20 cellular contexts compared by ENCODE assay signal in genomic region chr19:36150586-36150985, GRCh38. TPM values are rescaled to one million over a fixed set of nuclear protein-coding genes. Genes with fewer than 3 reads are reported as not detected.
DNase-seq lines count a peak whose midpoint lies in the region; ATAC-seq and TF ChIP-seq lines count a peak whose summit lies in the region.
"Had no signal": no experiment of that assay in that cellular context is flagged by ENCODE, and none has a peak within 500 bp of the region (broad histone marks: within the 10 kb centered on the region; RNA-seq: fewer than 3 reads in every experiment).

No MANE protein-coding gene starts in this region.

- H3K36me3 Mint-ChIP-seq in MCF 10A (ENCODE audit: insufficient read depth, unreplicated experiment) (peaks cover 79% of the 10 kb centered on the region), Caco-2 (ENCODE audit: insufficient read depth, unreplicated experiment) (peaks cover 73% of the 10 kb centered on the region)
- H3K36me3 Mint-ChIP-seq in activated T-cell treated with anti-CD3 and anti-CD28 coated beads, Interleukin-2, amount 50 U/mL, for 24 hours (ENCODE audit: low read depth) = peaks cover 64% of the 10 kb centered on the region
- peaks cover 28% of the 10 kb centered on the region for H3K36me3 Mint-ChIP-seq in activated naive CD8-positive, alpha-beta T cell treated with anti-CD3 and anti-CD28 coated beads for 36 hours

- no peak overlapping the region for H3K4me3 Mint-ChIP-seq in MCF 10A (ENCODE audit: unreplicated experiment)
- no peak overlapping the region for H3K4me3 Mint-ChIP-seq in Caco-2 (ENCODE audit: unreplicated experiment)
- no peak overlapping the region for H3K4me3 Mint-ChIP-seq in activated T-cell treated with anti-CD3 and anti-CD28 coated beads, Interleukin-2, amount 50 U/mL, for 24 hours
- no peak overlapping the region for H3K4me3 Mint-ChIP-seq in activated naive CD8-positive, alpha-beta T cell treated with anti-CD3 and anti-CD28 coated beads for 36 hours
- H3K4me3 Mint-ChIP-seq: activated naive CD4-positive, alpha-beta T cell treated with anti-CD3 and anti-CD28 coated beads, Interleukin-2, amount 50 U/mL, for 24 hours; T-helper 1 cell treated with Interleukin-12 subunit alpha and Interleukin-12 subunit beta and Interleukin-4 antibody, amounts not matched to agents 30 μg/mL and 1 μg/mL, for 36 hours had no signal

- no TSS peak for BruUV-seq in MCF 10A (replicated peaks; lab: Mats Ljungman, UMichigan)
- BruUV-seq in Caco-2 (replicated peaks; lab: Mats Ljungman, UMichigan) = no TSS peak

- WGBS in heart right ventricle, 2 donors = 44 to 60% methylated on average over 5 of the region's 5 CpGs
- 32 to 48% (median 37%) methylated on average over 5 of the region's 5 CpGs for WGBS in psoas muscle, 3 donors
- WGBS in upper lobe of left lung, 2 donors = 88% methylated on average over 5 of the region's 5 CpGs; no CpG with 5 or more reads in 1 of the 2 donors

- H3K4me3 ChIP-seq in heart right ventricle (peak overlapping the region in 9 of 10 donors; percentile 58 to 94 (median 78)), psoas muscle (peak overlapping the region; percentile 89), upper lobe of left lung (peak overlapping the region in 1 of 4 donors; percentile 51), Caco-2 (ENCODE audit: low read depth, low read length) (no peak overlapping the region)
- H3K4me3 ChIP-seq: cardiac muscle cell, hepatocyte had no signal

- peaks cover 32% of the 10 kb centered on the region for H3K4me1 Mint-ChIP-seq in MCF 10A (ENCODE audit: insufficient read depth, unreplicated experiment)
- H3K4me1 Mint-ChIP-seq in Caco-2 (ENCODE audit: low read depth, unreplicated experiment) = peaks cover 3% of the 10 kb centered on the region
- H3K4me1 Mint-ChIP-seq in activated T-cell treated with anti-CD3 and anti-CD28 coated beads, Interleukin-2, amount 50 U/mL, for 24 hours (ENCODE audit: low read depth) = peaks cover 3% of the 10 kb centered on the region
- H3K4me1 Mint-ChIP-seq in activated naive CD8-positive, alpha-beta T cell treated with anti-CD3 and anti-CD28 coated beads for 36 hours = no peaks in the 10 kb centered on the region

- DNase-seq in MCF 10A (ENCODE audit: unreplicated experiment) = no peak
- no peak for DNase-seq in heart right ventricle
- DNase-seq in psoas muscle = peak in 1 of 2 donors; percentile 51
- DNase-seq in upper lobe of left lung = no peak
- DNase-seq in Caco-2 = no peak
- DNase-seq in activated T-cell treated with anti-CD3 and anti-CD28 coated beads, Interleukin-2, amount 50 U/mL, for 24 hours = no peak
- no peak for DNase-seq in activated naive CD8-positive, alpha-beta T cell treated with anti-CD3 and anti-CD28 coated beads for 36 hours
- DNase-seq: activated CD4-positive, CD25-positive, alpha-beta regulatory T cell treated with anti-CD3 and anti-CD28 coated beads, Interleukin-2, amount 50 U/mL, for 72 hours; activated CD8-positive, alpha-beta memory T cell treated with anti-CD3 and anti-CD28 coated beads, Interleukin-2, amount 50 U/mL, for 48 hours; DMS 273 treated with DMSO at 0.1 percent for 48 hours; MM.1S; naive thymus-derived CD8-positive, alpha-beta T cell; NCI-H2081; stimulated activated CD4-positive, alpha-beta T cell treated with anti-CD3 and anti-CD28 coated beads, Interleukin-2, amount 100 ng/mL, for 24 hours had no signal

- H3K9me3 ChIP-seq in heart right ventricle (no peaks in the 10 kb centered on the region), psoas muscle (no peaks in the 10 kb centered on the region), upper lobe of left lung (no peaks in the 10 kb centered on the region), Caco-2 (no peaks in the 10 kb centered on the region)

- no peak for TF ChIP-seq POLR2A in upper lobe of left lung (IDR thresholded peaks at IDR 0.05)

- H3K27me3 ChIP-seq in heart right ventricle (no peaks in the 10 kb centered on the region), psoas muscle (ENCODE audit: insufficient read depth in 3 of 3, low read length in 2 of 3) (no peaks in the 10 kb centered on the region), upper lobe of left lung (no peaks in the 10 kb centered on the region), Caco-2 (replicated peaks; ENCODE audit: control insufficient read depth, insufficient read depth, low read length) (no peaks in the 10 kb centered on the region)
- H3K27me3 ChIP-seq: cardiac muscle cell, hepatocyte had no signal

- peaks cover 9 to 49% (median 27%) of the 10 kb centered on the region in 9 donors for H3K4me1 ChIP-seq in heart right ventricle
- peaks cover 24% of the 10 kb centered on the region for H3K4me1 ChIP-seq in psoas muscle
- H3K4me1 ChIP-seq in upper lobe of left lung = peaks cover 8 to 22% (median 10%) of the 10 kb centered on the region in 4 donors
- no peaks in the 10 kb centered on the region for H3K4me1 ChIP-seq in Caco-2

- H3K27ac Mint-ChIP-seq in MCF 10A (ENCODE audit: low read depth, unreplicated experiment) (peak overlapping the region; percentile 17), Caco-2 (ENCODE audit: unreplicated experiment) (no peak overlapping the region)
- H3K27ac Mint-ChIP-seq in activated T-cell treated with anti-CD3 and anti-CD28 coated beads, Interleukin-2, amount 50 U/mL, for 24 hours = no peak overlapping the region
- H3K27ac Mint-ChIP-seq in activated naive CD8-positive, alpha-beta T cell treated with anti-CD3 and anti-CD28 coated beads for 36 hours = no peak overlapping the region
- H3K27ac Mint-ChIP-seq: activated naive CD4-positive, alpha-beta T cell treated with anti-CD3 and anti-CD28 coated beads, Interleukin-2, amount 50 U/mL, for 24 hours; naive thymus-derived CD8-positive, alpha-beta T cell; T-helper 1 cell treated with Interleukin-12 subunit alpha and Interleukin-12 subunit beta and Interleukin-4 antibody, amounts not matched to agents 30 μg/mL and 1 μg/mL, for 36 hours had no signal

- H3K9me3 Mint-ChIP-seq in MCF 10A (ENCODE audit: unreplicated experiment) (no peaks in the 10 kb centered on the region), Caco-2 (ENCODE audit: unreplicated experiment) (no peaks in the 10 kb centered on the region)
- H3K9me3 Mint-ChIP-seq in activated T-cell treated with anti-CD3 and anti-CD28 coated beads, Interleukin-2, amount 50 U/mL, for 24 hours = no peaks in the 10 kb centered on the region
- H3K9me3 Mint-ChIP-seq in activated naive CD8-positive, alpha-beta T cell treated with anti-CD3 and anti-CD28 coated beads for 36 hours = no peaks in the 10 kb centered on the region
- H3K9me3 Mint-ChIP-seq: activated naive CD4-positive, alpha-beta T cell treated with anti-CD3 and anti-CD28 coated beads, Interleukin-2, amount 50 U/mL, for 24 hours; naive thymus-derived CD8-positive, alpha-beta T cell; T-helper 1 cell treated with Interleukin-12 subunit alpha and Interleukin-12 subunit beta and Interleukin-4 antibody, amounts not matched to agents 30 μg/mL and 1 μg/mL, for 36 hours had no signal

- POLR2A ChIA-PET in MCF 10A (lab: Yijun Ruan, JAX) (interaction anchor here (1.2 to 3.1 kb wide), 5 partner anchors 10 to 65 kb away, joined by 4 to 29 read pairs (median 16); partner anchors contain the start of genes CAPNS1, ZNF146 and ZNF565), Caco-2 (lab: Charles Lee) (no interaction called here)

- intact Hi-C loops in MCF 10A (cut with micrococcal nuclease) (no loop called here), heart right ventricle (cut with DNase I) (no loop called here), psoas muscle (cut with DNase I) (no loop called here), Caco-2 (cut with micrococcal nuclease; ENCODE audit: unreplicated experiment) (no loop called here)

- TF ChIP-seq CTCF in MCF 10A (IDR thresholded peaks at IDR 0.05; ENCODE audit: unreplicated experiment) (no peak), heart right ventricle (IDR thresholded peaks at IDR 0.05) (no peak), psoas muscle (IDR thresholded peaks at IDR 0.05) (no peak), upper lobe of left lung (IDR thresholded peaks at IDR 0.05) (no peak), Caco-2 (IDR thresholded peaks at IDR 0.05; ENCODE audit: insufficient read depth in 1 of 2, low read depth in 1 of 2, low read length in 1 of 2, severe bottlenecking in 1 of 2, unreplicated experiment in 1 of 2) (no peak)

- H3K27ac ChIP-seq in heart right ventricle (peak overlapping the region; percentile 92 to 100 (median 100)), psoas muscle (peak overlapping the region; percentile 99), upper lobe of left lung (peak overlapping the region; percentile 89 to 99 (median 96))
- H3K27ac ChIP-seq: cardiac muscle cell, hepatocyte had no signal

- peak in 2 of 8 donors; percentile 0 to 15 for ATAC-seq in heart right ventricle
- ATAC-seq in psoas muscle = no peak
- ATAC-seq in upper lobe of left lung (ENCODE audit: low FRiP score in 2 of 2) = no peak
- no peak for ATAC-seq in HG03175 (IDR thresholded peaks at IDR 0.05; ENCODE audit: unreplicated experiment)
- ATAC-seq: naive thymus-derived CD8-positive, alpha-beta T cell had no signal

- TF ChIP-seq EP300 in upper lobe of left lung (IDR thresholded peaks at IDR 0.05) = no peak

- H3K36me3 ChIP-seq in heart right ventricle = peaks cover 4 to 57% (median 48%) of the 10 kb centered on the region in 9 donors
- H3K36me3 ChIP-seq in psoas muscle (ENCODE audit: insufficient read depth in 1 of 2, low read depth in 1 of 2) = peaks cover 7 to 52% of the 10 kb centered on the region in 2 donors
- peaks cover 27 to 59% (median 55%) of the 10 kb centered on the region in 4 donors for H3K36me3 ChIP-seq in upper lobe of left lung
- H3K36me3 ChIP-seq in Caco-2 (ENCODE audit: control insufficient read depth, insufficient read depth, low read length) = peaks cover 6% of the 10 kb centered on the region

- CTCF ChIA-PET in MCF 10A (lab: Yijun Ruan, JAX) = interaction anchor here (0.9 to 3.0 kb wide), 6 partner anchors 14 to 24 kb away, joined by 3 to 11 read pairs (median 6); no protein-coding TSS in a partner anchor
- CTCF ChIA-PET in Caco-2 (lab: Charles Lee) = interaction anchor here (0.6 to 1.3 kb wide), 2 partner anchors 19 to 330 kb away, joined by 3 to 4 read pairs; no protein-coding TSS in a partner anchor

- no peaks in the 10 kb centered on the region for H3K27me3 Mint-ChIP-seq in MCF 10A (ENCODE audit: insufficient read depth, unreplicated experiment)
- H3K27me3 Mint-ChIP-seq in Caco-2 (ENCODE audit: insufficient read depth, unreplicated experiment) = no peaks in the 10 kb centered on the region
- no peaks in the 10 kb centered on the region for H3K27me3 Mint-ChIP-seq in activated T-cell treated with anti-CD3 and anti-CD28 coated beads, Interleukin-2, amount 50 U/mL, for 24 hours
- no peaks in the 10 kb centered on the region for H3K27me3 Mint-ChIP-seq in activated naive CD8-positive, alpha-beta T cell treated with anti-CD3 and anti-CD28 coated beads for 36 hours
- H3K27me3 Mint-ChIP-seq: activated naive CD4-positive, alpha-beta T cell treated with anti-CD3 and anti-CD28 coated beads, Interleukin-2, amount 50 U/mL, for 24 hours; naive thymus-derived CD8-positive, alpha-beta T cell had no signal

RNA-seq across cellular contexts. Expression of gene COX7A1, which starts 1.7 kb away (rescaled TPM):
- total RNA-seq in MCF 10A (2022) (not detected in 2 replicates), heart right ventricle (1,000 to 10,000 TPM; 1,564 to 3,571 (median 2,793) TPM), psoas muscle (1,000 to 10,000 TPM; 1,453 to 1,741 (median 1,623) TPM), upper lobe of left lung (10 to 100 TPM in 5 of 6 donors, not detected in 1; 12.4 to 95.1 (median 24.0) TPM), Caco-2 (2022) (not detected in 2 replicates)
- polyA plus RNA-seq in heart right ventricle (1,000 to 10,000 TPM in 1 of 2 donors, 100 to 1,000 TPM in 1; 850 to 2,441 TPM), psoas muscle (1,000 to 10,000 TPM in 1 of 3 donors, 100 to 1,000 TPM in 2; 571 to 1,031 (median 717) TPM)
- total RNA-seq in activated naive CD8-positive, alpha-beta T cell treated with anti-CD3 and anti-CD28 coated beads for 36 hours = not detected
- total RNA-seq: cardiac muscle cell; hepatocyte; naive thymus-derived CD8-positive, alpha-beta T cell had no signal
- polyA plus RNA-seq: hepatocyte; naive thymus-derived CD8-positive, alpha-beta T cell had no signal

RNA-seq across cellular contexts. Expression of gene CAPNS1, which starts 10.7 kb away (rescaled TPM):
- total RNA-seq in MCF 10A (2022) (666 and 788 TPM in 2 replicates), heart right ventricle (1,000 to 10,000 TPM in 1 of 10 donors, 100 to 1,000 TPM in 9; 800 to 1,095 (median 894) TPM), psoas muscle (100 to 1,000 TPM; 465 to 626 (median 571) TPM), upper lobe of left lung (100 to 1,000 TPM; 144 to 746 (median 340) TPM), Caco-2 (2022) (480 and 489 TPM in 2 replicates)
- polyA plus RNA-seq in heart right ventricle (1,000 to 10,000 TPM in 1 of 2 donors, 100 to 1,000 TPM in 1; 745 to 1,027 TPM), psoas muscle (100 to 1,000 TPM; 464 to 484 (median 475) TPM)
- total RNA-seq in activated naive CD8-positive, alpha-beta T cell treated with anti-CD3 and anti-CD28 coated beads for 36 hours = 100 to 1,000 TPM; 292 to 307 TPM

RNA-seq across cellular contexts. Expression of gene TBCB, which starts 35.3 kb away (rescaled TPM):
- 101 and 122 TPM in 2 replicates for total RNA-seq in MCF 10A (2022)
- total RNA-seq in heart right ventricle = 100 to 1,000 TPM in 4 of 10 donors, 10 to 100 TPM in 6; 73.0 to 134 (median 97.3) TPM
- 100 to 1,000 TPM; 142 to 193 TPM for polyA plus RNA-seq in heart right ventricle
- 10 to 100 TPM; 44.4 to 67.2 (median 57.8) TPM for total RNA-seq in psoas muscle
- 100 to 1,000 TPM in 1 of 3 donors, 10 to 100 TPM in 2; 65.9 to 115 (median 80.4) TPM for polyA plus RNA-seq in psoas muscle
- total RNA-seq in upper lobe of left lung = 100 to 1,000 TPM in 4 of 6 donors, 10 to 100 TPM in 2; 31.4 to 151 (median 109) TPM
- 173 and 191 TPM in 2 replicates for total RNA-seq in Caco-2 (2022)
- total RNA-seq in activated naive CD8-positive, alpha-beta T cell treated with anti-CD3 and anti-CD28 coated beads for 36 hours = 10 to 100 TPM; 89.2 to 91.1 TPM

RNA-seq across cellular contexts. Expression of gene POLR2I, which starts 35.9 kb away (rescaled TPM):
- total RNA-seq in MCF 10A (2022) (112 and 126 TPM in 2 replicates), heart right ventricle (100 to 1,000 TPM in 6 of 10 donors, 10 to 100 TPM in 4; 83.7 to 139 (median 105) TPM), psoas muscle (100 to 1,000 TPM in 3 of 4 donors, 10 to 100 TPM in 1; 89.7 to 126 (median 110) TPM), upper lobe of left lung (10 to 100 TPM; 36.2 to 81.7 (median 53.7) TPM), Caco-2 (2022) (121 and 129 TPM in 2 replicates)
- polyA plus RNA-seq in heart right ventricle (100 to 1,000 TPM; 153 TPM), psoas muscle (100 to 1,000 TPM in 2 of 3 donors, 10 to 100 TPM in 1; 99.4 to 130 (median 126) TPM)
- total RNA-seq in activated naive CD8-positive, alpha-beta T cell treated with anti-CD3 and anti-CD28 coated beads for 36 hours = 10 to 100 TPM; 93.4 to 94.0 TPM

RNA-seq across cellular contexts. Expression of gene OVOL3, which starts 39.6 kb away (rescaled TPM):
- not detected in 2 replicates for total RNA-seq in MCF 10A (2022)
- total RNA-seq in heart right ventricle = not detected
- not detected for polyA plus RNA-seq in heart right ventricle
- not detected for total RNA-seq in psoas muscle
- under 1 TPM in 1 of 3 donors, not detected in 2; 0.13 TPM for polyA plus RNA-seq in psoas muscle
- not detected for total RNA-seq in upper lobe of left lung
- not detected in 2 replicates for total RNA-seq in Caco-2 (2022)
- not detected for total RNA-seq in activated naive CD8-positive, alpha-beta T cell treated with anti-CD3 and anti-CD28 coated beads for 36 hours
- total RNA-seq: cardiac muscle cell; hepatocyte; naive thymus-derived CD8-positive, alpha-beta T cell had no signal
- polyA plus RNA-seq: BJ; cardiac muscle cell; hepatocyte; naive thymus-derived CD8-positive, alpha-beta T cell had no signal

Comparison
In these comparisons a context has a peak if more than half of its experiments do, and no peak if none do; other contexts are left out.
1. RNA of gene COX7A1, which starts 1.7 kb away (total RNA-seq): 1,564 to 3,571 TPM in heart right ventricle and 1,453 to 1,741 TPM in psoas muscle; 12.4 to 95.1 TPM in upper lobe of left lung, not detected in MCF 10A, not detected in Caco-2 and not detected in activated naive CD8-positive, alpha-beta T cell treated with anti-CD3 and anti-CD28 coated beads for 36 hours; every median in the first group is over 10 times any median in the second.
2. Peak in every context shown above with its lines, with median percentiles within 50 percentile points of each other: H3K27ac ChIP-seq.